In the genomic region with DNA sequence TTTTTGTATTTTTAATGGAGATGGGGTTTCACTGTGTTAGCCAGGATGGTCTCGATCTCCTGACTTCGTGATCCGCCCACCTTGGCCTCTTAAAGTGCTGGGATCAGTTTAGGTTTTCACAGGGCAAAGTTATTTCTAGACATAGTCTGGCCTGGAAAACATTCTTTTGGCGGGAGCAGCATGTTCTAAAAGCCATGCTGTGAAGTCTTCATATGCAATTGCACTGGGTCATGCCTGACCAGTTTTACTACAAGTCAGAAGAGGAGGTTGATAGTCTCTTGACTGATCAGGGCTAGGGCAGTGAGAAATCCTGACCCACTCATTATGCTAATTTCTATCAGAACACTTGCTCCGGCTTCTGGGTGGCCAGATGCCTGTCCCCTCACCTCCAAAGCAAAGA, we compare ENCODE assay signal across 15 cellular contexts.
A peak's percentile ranks its signal among the peaks of the same experiment; 100 is the strongest.
DNase-seq lines count a peak whose midpoint lies in the region; ATAC-seq and TF ChIP-seq lines count a peak whose summit lies in the region.
"Had no signal": no experiment of that assay in that cellular context is flagged by ENCODE, and none has a peak within 500 bp of the region (broad histone marks: within the 10 kb centered on the region; RNA-seq: fewer than 3 reads in every experiment).

No MANE protein-coding gene starts in this region.

- H4K20me1 ChIP-seq in mammary epithelial cell (ENCODE audit: insufficient read depth, low read length): no peaks in the 10 kb centered on the region

- TF ChIP-seq CTCF in GM13977 (IDR thresholded peaks at IDR 0.05; ENCODE audit: extremely low read depth, insufficient read depth, missing control alignments) (no peak), mammary epithelial cell (conservative IDR thresholded peaks at IDR 0.05 in 1 of 2, IDR thresholded peaks at IDR 0.05 in 1 of 2; ENCODE audit: extremely low read depth in 1 of 2, insufficient read depth in 1 of 2, low read depth in 1 of 2, low read length in 2 of 2) (no peak)

- no peaks in the 10 kb centered on the region for H3K79me2 ChIP-seq in mammary epithelial cell (ENCODE audit: insufficient read depth, low read length)

- no peak overlapping the region for H3K27ac ChIP-seq in mammary epithelial cell (ENCODE audit: insufficient read depth, low read depth, low read length)
- H3K27ac ChIP-seq: GM23248 had no signal

- H3K27me3 ChIP-seq in mammary epithelial cell (ENCODE audit: insufficient read depth, low read length): no peaks in the 10 kb centered on the region

- no peaks in the 10 kb centered on the region for H3K36me3 ChIP-seq in mammary epithelial cell (ENCODE audit: insufficient read depth, low read length)

- intact Hi-C loops in mammary epithelial cell (cut with micrococcal nuclease): no loop called here

- H3K4me2 ChIP-seq in mammary epithelial cell (ENCODE audit: insufficient read depth, low read depth, low read length): no peak overlapping the region

- no peak overlapping the region for H2AFZ ChIP-seq in mammary epithelial cell (ENCODE audit: low read depth, low read length)
- H2AFZ ChIP-seq: GM23248 had no signal

- ATAC-seq in HG03439 (IDR thresholded peaks at IDR 0.05; ENCODE audit: unreplicated experiment): no peak

- 80% methylated on average over 5 of the region's 5 CpGs for WGBS in mammary epithelial cell (ENCODE audit: low coverage, missing lambda C conversion rate)

- H3K4me3 ChIP-seq in mammary epithelial cell (replicated peaks in 1 of 3; ENCODE audit: insufficient read depth in 1 of 3, low read depth in 2 of 3, low read length in 3 of 3): no peak overlapping the region
- H3K4me3 ChIP-seq: GM23248 had no signal

- dilution Hi-C loops in mammary epithelial cell (cut with HindIII; ENCODE audit: low sequenced_read_pairs): no loop called here

- BruUV-seq in mammary epithelial cell (replicated peaks; lab: Mats Ljungman, UMichigan): no TSS peak

- no peak overlapping the region for H3K9ac ChIP-seq in mammary epithelial cell (ENCODE audit: insufficient read depth, low read length)
- H3K9ac ChIP-seq: GM23248 had no signal

- CTCF ChIA-PET in mammary epithelial cell (lab: Charles Lee; ENCODE audit: low non-redundant PET): no interaction called here

- no peaks in the 10 kb centered on the region for H3K9me3 ChIP-seq in mammary epithelial cell (replicated peaks; ENCODE audit: insufficient read depth, low read length)

- DNase-seq in NCI-H345 treated with DMSO at 0.1 percent for 48 hours (lab: John Stamatoyannopoulos, UW; ENCODE audit: unreplicated experiment) (peak; percentile 1), NCI-H345 (lab: John Stamatoyannopoulos, UW) (no peak), GM13977 (ENCODE audit: low spot score) (peak; percentile 3), NCI-H510A (lab: John Stamatoyannopoulos, UW) (peak; percentile 61), left kidney (ENCODE audit: low read depth, low spot score) (peak; percentile 65), mammary epithelial cell (no peak), inferior parietal cortex (ENCODE audit: extremely low spot score) (no peak)
- DNase-seq: ACHN; C1 segment of cervical spinal cord; CD4-positive, alpha-beta T cell; DND-41; GDM1; GM23248; H7 had no signal

- no peaks in the 10 kb centered on the region for H3K4me1 ChIP-seq in mammary epithelial cell (ENCODE audit: insufficient read depth, low read length)

- in situ Hi-C loops in GM13977 (cut with MboI; ENCODE audit: low pct_unique_long_range_greater_than_20kb, low sequenced_read_pairs, unreplicated experiment): no loop called here
- in situ Hi-C loops in mammary epithelial cell (cut with MboI; ENCODE audit: low sequenced_read_pairs in 2 of 2): no loop called here

Comparison
In these comparisons a context has a peak if more than half of its experiments do, and no peak if none do; other contexts are left out.
1. DNase-seq: peak in NCI-H345 treated with DMSO at 0.1 percent for 48 hours (single experiment), GM13977 (single experiment), NCI-H510A (single experiment) and left kidney (single experiment); none in NCI-H345 (single experiment), mammary epithelial cell (single experiment) and inferior parietal cortex (single experiment).